8 cellular contexts compared by ENCODE assay signal in the genomic region with DNA sequence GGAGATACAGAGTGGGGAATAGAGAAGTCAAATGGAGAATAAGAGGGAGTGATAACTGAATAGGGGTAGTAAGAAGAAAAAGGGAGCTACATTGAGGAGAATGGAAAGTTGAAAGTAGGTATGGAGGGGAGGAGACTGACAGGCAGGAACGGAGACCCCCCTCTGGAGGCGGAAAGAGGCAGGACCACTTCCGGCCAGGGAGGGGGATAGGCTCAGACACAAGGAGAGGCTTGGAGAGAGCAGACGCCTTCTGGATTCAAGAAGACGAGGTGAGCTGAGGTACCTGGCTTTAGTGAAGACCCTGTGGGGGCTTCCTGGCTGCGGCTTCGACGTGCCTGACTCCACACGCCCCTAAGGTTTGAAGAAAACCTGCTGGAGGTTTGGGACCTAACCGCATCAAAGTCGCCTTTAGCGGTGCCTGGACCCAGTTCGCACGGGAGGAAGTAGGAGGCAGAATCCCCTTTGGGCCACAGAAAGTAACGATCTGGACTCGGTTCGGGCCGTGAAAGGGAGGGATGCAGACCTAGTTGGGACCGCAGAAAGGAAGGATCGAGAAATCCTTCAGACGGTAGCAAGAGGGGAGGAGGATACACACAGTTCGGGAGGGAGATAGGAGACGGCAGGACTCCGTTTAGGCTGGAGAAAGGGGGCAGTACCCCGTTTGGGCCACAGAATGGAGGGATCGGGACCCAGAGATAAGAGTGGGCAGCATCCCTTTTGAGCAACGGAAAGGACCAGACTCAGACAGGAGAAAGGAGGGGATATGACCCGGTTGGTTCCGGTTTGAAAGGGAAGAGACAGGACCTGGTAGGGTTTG. TPM values are rescaled to one million over a fixed set of nuclear protein-coding genes. Genes with fewer than 3 reads are reported as not detected.
DNase-seq lines count a peak whose midpoint lies in the region; ATAC-seq and TF ChIP-seq lines count a peak whose summit lies in the region.

A gene with protein sequence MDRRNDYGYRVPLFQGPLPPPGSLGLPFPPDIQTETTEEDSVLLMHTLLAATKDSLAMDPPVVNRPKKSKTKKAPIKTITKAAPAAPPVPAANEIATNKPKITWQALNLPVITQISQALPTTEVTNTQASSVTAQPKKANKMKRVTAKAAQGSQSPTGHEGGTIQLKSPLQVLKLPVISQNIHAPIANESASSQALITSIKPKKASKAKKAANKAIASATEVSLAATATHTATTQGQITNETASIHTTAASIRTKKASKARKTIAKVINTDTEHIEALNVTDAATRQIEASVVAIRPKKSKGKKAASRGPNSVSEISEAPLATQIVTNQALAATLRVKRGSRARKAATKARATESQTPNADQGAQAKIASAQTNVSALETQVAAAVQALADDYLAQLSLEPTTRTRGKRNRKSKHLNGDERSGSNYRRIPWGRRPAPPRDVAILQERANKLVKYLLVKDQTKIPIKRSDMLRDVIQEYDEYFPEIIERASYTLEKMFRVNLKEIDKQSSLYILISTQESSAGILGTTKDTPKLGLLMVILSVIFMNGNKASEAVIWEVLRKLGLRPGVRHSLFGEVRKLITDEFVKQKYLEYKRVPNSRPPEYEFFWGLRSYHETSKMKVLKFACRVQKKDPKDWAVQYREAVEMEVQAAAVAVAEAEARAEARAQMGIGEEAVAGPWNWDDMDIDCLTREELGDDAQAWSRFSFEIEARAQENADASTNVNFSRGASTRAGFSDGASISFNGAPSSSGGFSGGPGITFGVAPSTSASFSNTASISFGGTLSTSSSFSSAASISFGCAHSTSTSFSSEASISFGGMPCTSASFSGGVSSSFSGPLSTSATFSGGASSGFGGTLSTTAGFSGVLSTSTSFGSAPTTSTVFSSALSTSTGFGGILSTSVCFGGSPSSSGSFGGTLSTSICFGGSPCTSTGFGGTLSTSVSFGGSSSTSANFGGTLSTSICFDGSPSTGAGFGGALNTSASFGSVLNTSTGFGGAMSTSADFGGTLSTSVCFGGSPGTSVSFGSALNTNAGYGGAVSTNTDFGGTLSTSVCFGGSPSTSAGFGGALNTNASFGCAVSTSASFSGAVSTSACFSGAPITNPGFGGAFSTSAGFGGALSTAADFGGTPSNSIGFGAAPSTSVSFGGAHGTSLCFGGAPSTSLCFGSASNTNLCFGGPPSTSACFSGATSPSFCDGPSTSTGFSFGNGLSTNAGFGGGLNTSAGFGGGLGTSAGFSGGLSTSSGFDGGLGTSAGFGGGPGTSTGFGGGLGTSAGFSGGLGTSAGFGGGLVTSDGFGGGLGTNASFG (N-terminal part only) (plus strand): TSS at position 215 of the 817 bp plus-strand sequence. CDS start 1,423 bp downstream, outside the sequence.

- 0 to 28% methylated on average over 29 of the region's 29 CpGs for WGBS in esophagus, 2 donors

- no peaks in the 10 kb centered on the region for H3K36me3 Mint-ChIP-seq in natural killer cell treated with Interleukin-12 subunit alpha and Interleukin-12 subunit beta and Interleukin-15 and Interleukin-18, amount 100 ng/mL, for 72 hours

- no peaks in the 10 kb centered on the region for H3K9me3 Mint-ChIP-seq in natural killer cell treated with Interleukin-12 subunit alpha and Interleukin-12 subunit beta and Interleukin-15 and Interleukin-18, amount 100 ng/mL, for 72 hours

- DNase-seq in COR-L47 (lab: John Stamatoyannopoulos, UW): peak; percentile 23
- DNase-seq in HEK293T (ENCODE audit: extremely low spot score): peak; percentile 30
- peak in 1 of 2 experiments; percentile 1 for DNase-seq in SJSA1 (ENCODE audit: low read depth in 1 of 2, low spot score in 2 of 2)
- DNase-seq in natural killer cell treated with Interleukin-12 subunit alpha and Interleukin-12 subunit beta and Interleukin-15 and Interleukin-18, amount 100 ng/mL, for 72 hours (ENCODE audit: low spot score): no peak
- no peak for DNase-seq in SW 1271 (lab: John Stamatoyannopoulos, UW)
- no peak for DNase-seq in SW480 (ENCODE audit: low spot score)
- no peak for DNase-seq in NK-92 treated with Interleukin-12 subunit alpha and Interleukin-12 subunit beta, amount 100 ng/mL, for 24 hours (lab: John Stamatoyannopoulos, UW)

- H3K27ac Mint-ChIP-seq in natural killer cell treated with Interleukin-12 subunit alpha and Interleukin-12 subunit beta and Interleukin-15 and Interleukin-18, amount 100 ng/mL, for 72 hours: peak within 1 kb of the TSS; percentile 55 to 70

- H3K27me3 ChIP-seq in SJSA1 (replicated peaks) (no peaks in the 10 kb centered on the region), esophagus (ENCODE audit: control insufficient read depth in 1 of 2, insufficient read depth in 2 of 2, low read length in 2 of 2) (no peaks in the 10 kb centered on the region)

- H3K4me3 Mint-ChIP-seq in natural killer cell treated with Interleukin-12 subunit alpha and Interleukin-12 subunit beta and Interleukin-15 and Interleukin-18, amount 100 ng/mL, for 72 hours: peak within 1 kb of the TSS; percentile 93

- peaks cover 18 to 20% of the 10 kb centered on the region in 2 donors for H3K4me1 Mint-ChIP-seq in natural killer cell treated with Interleukin-12 subunit alpha and Interleukin-12 subunit beta and Interleukin-15 and Interleukin-18, amount 100 ng/mL, for 72 hours (ENCODE audit: low read depth in 2 of 2)

- POLR2A ChIA-PET in HEK293T (lab: Yijun Ruan, JAX): interaction anchor here (1.0 to 1.9 kb wide), 8 partner anchors 18 to 281 kb away, joined by 3 to 15 read pairs (median 3); partner anchors contain the start of gene APEX2

- H3K36me3 ChIP-seq in SJSA1 (no peaks in the 10 kb centered on the region), esophagus (ENCODE audit: control insufficient read depth in 2 of 2, insufficient read depth in 2 of 2, low read length in 1 of 2) (no peaks in the 10 kb centered on the region)

- H3K4me3 ChIP-seq in SJSA1: peak within 1 kb of the TSS; percentile 37
- peak within 1 kb of the TSS; percentile 46 to 47 for H3K4me3 ChIP-seq in esophagus (ENCODE audit: low read depth in 1 of 2, low read length in 2 of 2)

- no peaks in the 10 kb centered on the region for H3K4me1 ChIP-seq in SJSA1 (replicated peaks)
- H3K4me1 ChIP-seq in esophagus (ENCODE audit: control insufficient read depth in 2 of 2, insufficient read depth in 2 of 2, low read length in 1 of 2): no peaks in the 10 kb centered on the region

- peaks cover 8 to 9% of the 10 kb centered on the region in 2 donors for H3K27me3 Mint-ChIP-seq in natural killer cell treated with Interleukin-12 subunit alpha and Interleukin-12 subunit beta and Interleukin-15 and Interleukin-18, amount 100 ng/mL, for 72 hours

- no peak within 1 kb of the TSS for H3K27ac ChIP-seq in SJSA1
- H3K27ac ChIP-seq in esophagus (ENCODE audit: low read depth in 2 of 2, low read length in 1 of 2): no peak within 1 kb of the TSS

- no peaks in the 10 kb centered on the region for H3K9me3 ChIP-seq in SJSA1 (replicated peaks)
- H3K9me3 ChIP-seq in esophagus (ENCODE audit: control insufficient read depth in 2 of 2, insufficient read depth in 1 of 2, low read depth in 1 of 2, low read length in 1 of 2): no peaks in the 10 kb centered on the region

- CTCF ChIA-PET in HEK293T (lab: Yijun Ruan, JAX): interaction anchor here (1.0 to 1.2 kb wide), 2 partner anchors 29 to 1462 kb away, joined by 5 read pairs; no protein-coding TSS in a partner anchor

- ATAC-seq in natural killer cell treated with Interleukin-12 subunit alpha and Interleukin-12 subunit beta and Interleukin-15 and Interleukin-18, amount 100 ng/mL, for 72 hours: peak in 1 of 2 donors; percentile 30

TF ChIP-seq in HEK293T, 16 proteins besides CTCF, POLR2A, EP300 and RAD21:
- TF ChIP-seq, protein P1, sequence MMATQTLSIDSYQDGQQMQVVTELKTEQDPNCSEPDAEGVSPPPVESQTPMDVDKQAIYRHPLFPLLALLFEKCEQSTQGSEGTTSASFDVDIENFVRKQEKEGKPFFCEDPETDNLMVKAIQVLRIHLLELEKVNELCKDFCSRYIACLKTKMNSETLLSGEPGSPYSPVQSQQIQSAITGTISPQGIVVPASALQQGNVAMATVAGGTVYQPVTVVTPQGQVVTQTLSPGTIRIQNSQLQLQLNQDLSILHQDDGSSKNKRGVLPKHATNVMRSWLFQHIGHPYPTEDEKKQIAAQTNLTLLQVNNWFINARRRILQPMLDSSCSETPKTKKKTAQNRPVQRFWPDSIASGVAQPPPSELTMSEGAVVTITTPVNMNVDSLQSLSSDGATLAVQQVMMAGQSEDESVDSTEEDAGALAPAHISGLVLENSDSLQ (IDR thresholded peaks at IDR 0.05): peak; percentile 85
- TF ChIP-seq LEF1 (IDR thresholded peaks at IDR 0.05; ENCODE audit: borderline replicate concordance): no peak
- no peak for TF ChIP-seq HDGF (IDR thresholded peaks at IDR 0.05; ENCODE audit: borderline replicate concordance)
- TF ChIP-seq FOXM1 (IDR thresholded peaks at IDR 0.05; ENCODE audit: borderline replicate concordance): no peak

RNA-seq across cellular contexts. Expression of the gene that starts here (rescaled TPM):
- total RNA-seq in SJSA1 (2014; rRNA removed; shearing (Covaris generic)): 13.6 and 25.3 TPM in 2 replicates
- 1 to 10 TPM; 2.9 to 6.0 TPM for polyA plus RNA-seq in esophagus
- 1 to 10 TPM; 2.1 to 3.0 TPM for total RNA-seq in natural killer cell treated with Interleukin-12 subunit alpha and Interleukin-12 subunit beta and Interleukin-15 and Interleukin-18, amount 100 ng/mL, for 72 hours

Comparison
In these comparisons a context has a peak if more than half of its experiments do, and no peak if none do; other contexts are left out.
1. DNase-seq: peak in COR-L47 (single experiment) and HEK293T (single experiment); none in natural killer cell treated with Interleukin-12 subunit alpha and Interleukin-12 subunit beta and Interleukin-15 and Interleukin-18, amount 100 ng/mL, for 72 hours (single experiment), SW 1271 (0 of 2), SW480 (single experiment) and NK-92 treated with Interleukin-12 subunit alpha and Interleukin-12 subunit beta, amount 100 ng/mL, for 24 hours (single experiment).